ENCODE assay signal across 20 cellular contexts in genomic region chr11:110088535-110089344, GRCh38. TPM values are rescaled to one million over a fixed set of nuclear protein-coding genes. Genes with fewer than 3 reads are reported as not detected.
A peak's percentile ranks its signal among the peaks of the same experiment; 100 is the strongest.
DNase-seq lines count a peak whose midpoint lies in the region; ATAC-seq, FAIRE-seq and TF ChIP-seq lines count a peak whose summit lies in the region.
"Had no signal": no experiment of that assay in that cellular context is flagged by ENCODE, and none has a peak within 500 bp of the region (broad histone marks: within the 10 kb centered on the region; RNA-seq: fewer than 3 reads in every experiment).

No MANE protein-coding gene starts in this region.

- DNase-seq in GM06990 (ENCODE audit: extremely low read depth, insufficient read length) (no peak), GM12891 (ENCODE audit: insufficient read length, low spot score) (no peak), RPMI8226 (peak; percentile 60), lower lobe of right lung (no peak), NCI-H226 (no peak)
- no peak for DNase-seq in activated effector memory CD4-positive, alpha-beta T cell treated with Interleukin-2 at 50 U/mL for 16 hours
- no peak for DNase-seq in stimulated activated CD8-positive, alpha-beta memory T cell treated with anti-CD3 and anti-CD28 coated beads, Interleukin-4, amount 100 ng/mL, for 48 hours
- DNase-seq: DMS53, GF-D8, H7, NCI-H1105, NCI-H146, NCI-H2029, NCI-H2227 treated with DMSO at 0.1 percent for 48 hours, NCI-H510A treated with DMSO at 0.1 percent for 48 hours, NCI-H748 treated with DMSO at 0.1 percent for 48 hours, SIG-M5, SK-N-SH had no signal

- TF ChIP-seq CTCF in GM06990 (IDR thresholded peaks at IDR 0.05; ENCODE audit: insufficient read depth, low read length, poor library complexity, severe bottlenecking) (no peak), lower lobe of right lung (IDR thresholded peaks at IDR 0.05) (no peak)

- H3K36me3 ChIP-seq in GM06990 (ENCODE audit: control insufficient read depth, insufficient read depth, low read length) (no peaks in the 10 kb centered on the region), lower lobe of right lung (no peaks in the 10 kb centered on the region)

- ATAC-seq in lower lobe of right lung: no peak
- no peak for ATAC-seq in HG03342 (IDR thresholded peaks at IDR 0.05; ENCODE audit: unreplicated experiment)
- ATAC-seq: A549 had no signal

- H3K4me3 ChIP-seq in GM06990 (replicated peaks; ENCODE audit: low read depth, low read length): 0 out of 2 replicates have a peak overlapping the region, but pooled peaks have one; percentile 1
- no peak overlapping the region for H3K4me3 ChIP-seq in lower lobe of right lung
- H3K4me3 ChIP-seq: A549 had no signal

- FAIRE-seq in GM12891 (lab: Jason Lieb, UNC): no peak
- FAIRE-seq: A549 had no signal

- H3K4me1 ChIP-seq in lower lobe of right lung: peaks cover 29% of the 10 kb centered on the region

- TF ChIP-seq POLR2A in GM12891 (IDR thresholded peaks at IDR 0.05; ENCODE audit: low read depth, low read length): no peak; the same call in 1 of the 2 replicates

- intact Hi-C loops in lower lobe of right lung (cut with DNase I): no loop called here

- H3K27ac ChIP-seq in lower lobe of right lung: peak overlapping the region; percentile 47
- H3K27ac ChIP-seq: A549 had no signal

- no peaks in the 10 kb centered on the region for H3K9me3 ChIP-seq in lower lobe of right lung
- H3K9me3 ChIP-seq: A549, SK-N-SH had no signal

- H3K27me3 ChIP-seq in GM06990 (replicated peaks; ENCODE audit: control insufficient read depth, insufficient read depth, low read length) (no peaks in the 10 kb centered on the region), lower lobe of right lung (ENCODE audit: low read depth) (no peaks in the 10 kb centered on the region)

TF ChIP-seq in GM12891, 5 proteins besides CTCF, POLR2A, EP300 and RAD21:
- TF ChIP-seq SPI1 (IDR thresholded peaks at IDR 0.05; ENCODE audit: low read depth, low read length) (peak; percentile 29; the same call in 1 of the 2 replicates), TAF1 (IDR thresholded peaks at IDR 0.05; ENCODE audit: low read depth, low read length) (no peak), POLR2AphosphoS5 (IDR thresholded peaks at IDR 0.05; ENCODE audit: low read depth, low read length) (peak; percentile 44; the same call in 1 of the 2 replicates), POU2F2 (IDR thresholded peaks at IDR 0.05; ENCODE audit: low read depth, low read length) (no peak), PAX5 (IDR thresholded peaks at IDR 0.05; ENCODE audit: insufficient read depth, low read length, severe bottlenecking) (no peak)

RNA-seq across cellular contexts. Expression of gene ZC3H12C, which starts 4.5 kb away (rescaled TPM):
- 6.0 TPM for polyA plus RNA-seq in GM12891 (2012; ENCODE audit: low read depth, missing spikeins)
- total RNA-seq in lower lobe of right lung: 11.4 TPM
